In the genomic region with DNA sequence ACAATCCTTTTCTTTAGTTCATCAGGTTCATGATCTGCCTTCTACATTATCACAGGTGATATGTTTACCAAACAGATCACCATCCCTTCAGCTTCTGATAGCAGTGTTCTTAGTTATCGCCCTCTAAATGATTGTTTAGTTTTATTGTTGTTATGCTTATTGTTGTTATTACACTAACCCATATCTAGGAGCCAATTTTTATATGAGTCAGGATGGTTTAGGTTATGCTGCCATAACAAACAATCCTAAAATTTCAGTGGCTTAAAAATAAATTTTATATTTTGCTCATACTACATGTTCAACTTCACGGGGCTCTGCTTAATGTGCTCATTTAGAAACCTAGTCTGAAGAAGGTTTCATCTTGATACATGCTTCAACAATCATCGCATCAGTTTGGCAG, we compare ENCODE assay signal across 24 cellular contexts.
"Had no signal": no experiment of that assay in that cellular context is flagged by ENCODE, and none has a peak within 500 bp of the region (broad histone marks: within the 10 kb centered on the region; RNA-seq: fewer than 3 reads in every experiment).

No MANE protein-coding gene starts in this region.

- H3K9me3 ChIP-seq: ovary, right atrium auricular region, suprapubic skin, thoracic aorta, uterus had no signal

- H3K27me3 Mint-ChIP-seq: progenitor cell of endocrine pancreas; stimulated activated naive B cell treated with anti-CD40 and anti-IgM and Interleukin-4, amounts not matched to agents 10 μg/mL and 1 μg/mL and 100 μg/mL, for 72 hours had no signal

- H3K36me3 ChIP-seq: ovary, right atrium auricular region, thoracic aorta, tibial artery, uterus had no signal

- H3K27me3 ChIP-seq: hepatocyte, ovary, right atrium auricular region, stomach, suprapubic skin, tibial artery, uterus had no signal

- H3K27ac Mint-ChIP-seq: progenitor cell of endocrine pancreas; stimulated activated naive B cell treated with anti-CD40 and anti-IgM and Interleukin-4, amounts not matched to agents 10 μg/mL and 1 μg/mL and 100 μg/mL, for 72 hours had no signal

- ATAC-seq: sciatic nerve; stimulated activated naive B cell treated with anti-CD40 and anti-IgM and Interleukin-4, amounts not matched to agents 10 μg/mL and 1 μg/mL and 100 μg/mL, for 72 hours; stimulated activated naive CD8-positive, alpha-beta T cell treated with anti-CD3 and anti-CD28 coated beads, Interleukin-15, Interleukin-2, amounts not matched to agents 100 U/mL and 50 U/mL, for 24 hours had no signal

- H3K4me3 Mint-ChIP-seq: mesothelial cell of epicardium; stimulated activated naive B cell treated with anti-CD40 and anti-IgM and Interleukin-4, amounts not matched to agents 10 μg/mL and 1 μg/mL and 100 μg/mL, for 72 hours had no signal

- H3K27ac ChIP-seq: left ventricle myocardium inferior, ovary, right atrium auricular region, skin epidermis, stomach, suprapubic skin, thoracic aorta, tibial artery, uterus had no signal

- DNase-seq: islet precursor cell; left ventricle myocardium inferior; mesendoderm; naive B cell; ovary; stimulated activated CD4-positive, alpha-beta T cell treated with anti-CD3 and anti-CD28 coated beads, Interleukin-12 subunit alpha, Interleukin-12 subunit beta, amount 100 ng/mL, for 4 hours; stimulated activated CD4-positive, alpha-beta T cell treated with anti-CD3 and anti-CD28 coated beads, Interleukin-15, amount 100 ng/mL, for 24 hours; stimulated activated CD4-positive, alpha-beta T cell treated with anti-CD3 and anti-CD28 coated beads, Interleukin-2, amount 100 ng/mL, for 24 hours; stimulated activated CD4-positive, alpha-beta T cell treated with anti-CD3 and anti-CD28 coated beads, Interleukin-4, amount 100 ng/mL, for 1 hour; stimulated activated naive B cell treated with anti-CD40 and anti-IgM and Interleukin-4, amounts not matched to agents 10 μg/mL and 1 μg/mL and 100 μg/mL, for 72 hours; stimulated activated naive CD8-positive, alpha-beta T cell treated with anti-CD3 and anti-CD28 coated beads, Interleukin-15, Interleukin-2, amounts not matched to agents 100 U/mL and 50 U/mL, for 24 hours; stomach; tibial artery; trophoblast cell; uterus had no signal

- H3K4me3 ChIP-seq: hepatocyte, left ventricle myocardium inferior, lung, ovary, right atrium auricular region, skin epidermis, stomach, suprapubic skin, thoracic aorta, tibial artery, uterus had no signal

- H3K4me1 ChIP-seq: uterus had no signal
